Comparison of ENCODE assay signal across 19 cellular contexts in the genomic region with DNA sequence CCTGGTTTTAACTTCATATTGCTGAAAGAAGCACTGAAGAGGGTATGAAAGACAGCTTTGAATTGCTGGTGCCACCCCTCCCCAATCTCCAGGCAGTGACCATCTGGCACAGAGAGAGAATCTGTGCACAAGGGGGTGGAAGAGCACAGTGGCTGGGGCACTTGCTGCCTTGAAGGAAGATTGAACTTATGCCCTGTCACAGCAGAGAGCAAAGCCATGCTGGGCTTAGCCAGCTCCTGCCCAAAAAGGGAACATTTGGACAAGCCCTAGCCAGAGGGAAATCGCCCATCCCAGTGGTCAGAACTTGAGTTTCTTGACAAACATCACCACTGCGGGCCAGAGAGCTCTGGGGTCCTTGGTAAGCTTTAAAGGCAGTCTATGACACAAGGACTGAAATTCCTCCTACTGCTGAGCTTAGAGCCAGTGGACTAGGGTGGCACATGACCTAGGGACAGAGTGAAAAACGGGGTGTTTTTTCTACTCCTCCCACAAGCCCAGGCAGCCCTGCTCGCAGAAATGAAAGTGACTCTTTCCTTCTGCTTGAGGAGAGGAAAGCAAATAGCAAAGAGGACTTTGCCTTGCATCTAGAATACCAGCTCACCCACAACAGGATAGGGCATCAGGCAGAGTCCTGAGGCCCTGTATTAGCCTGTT.
DNase-seq lines count a peak whose midpoint lies in the region; ATAC-seq, FAIRE-seq and TF ChIP-seq lines count a peak whose summit lies in the region.
"Had no signal": no experiment of that assay in that cellular context is flagged by ENCODE, and none has a peak within 500 bp of the region (broad histone marks: within the 10 kb centered on the region; RNA-seq: fewer than 3 reads in every experiment).

No MANE protein-coding gene starts in this region.

- H3K4me1 ChIP-seq in H1 (replicated peaks in 1 of 4; ENCODE audit: control insufficient read depth in 3 of 4, insufficient read depth in 4 of 4, low read length in 3 of 4) (no peaks in the 10 kb centered on the region), small intestine (ENCODE audit: control insufficient read depth in 2 of 2, insufficient read depth in 1 of 2, low read depth in 1 of 2, low read length in 1 of 2) (no peaks in the 10 kb centered on the region), psoas muscle (no peaks in the 10 kb centered on the region)

- H3K27ac ChIP-seq in H1 (ENCODE audit: low read depth, low read length), result no peak overlapping the region
- no peak overlapping the region for H3K27ac ChIP-seq in small intestine (ENCODE audit: low read depth in 1 of 2, low read length in 1 of 2)
- H3K27ac ChIP-seq in psoas muscle, result no peak overlapping the region
- H3K27ac ChIP-seq: C4-2B, GM23248 had no signal

- intact Hi-C loops in Right ventricle myocardium superior (cut with DNase I) (no loop called here), Right ventricle myocardium inferior (cut with DNase I) (no loop called here), psoas muscle (cut with DNase I) (no loop called here)

- no peak overlapping the region for H3K18ac ChIP-seq in H1 (ENCODE audit: extremely low read depth, low read length)

- TF ChIP-seq POLR2A in H1 (IDR thresholded peaks at IDR 0.05; ENCODE audit: control extremely low read depth in 1 of 2, low read depth in 2 of 2, low read length in 2 of 2), result no peak

- FAIRE-seq in H1 (lab: Jason Lieb, UNC) (no peak), small intestine (lab: Jason Lieb, UNC) (no peak)
- FAIRE-seq: G401.6, GM19239 had no signal

- H3K4me3 ChIP-seq in H1 (ENCODE audit: extremely low read depth in 1 of 4, insufficient read depth in 2 of 4, low read depth in 3 of 4, low read length in 4 of 4), result no peak overlapping the region
- no peak overlapping the region for H3K4me3 ChIP-seq in small intestine (ENCODE audit: low read depth in 1 of 2, low read length in 2 of 2)
- H3K4me3 ChIP-seq in psoas muscle, result no peak overlapping the region
- H3K4me3 ChIP-seq: GM23248 had no signal

- ATAC-seq in Right ventricle myocardium superior (ENCODE audit: poor library complexity) (peak; percentile 52), Right ventricle myocardium inferior (no peak), psoas muscle (no peak)

- no peak for TF ChIP-seq EP300 in H1 (IDR thresholded peaks at IDR 0.05; ENCODE audit: borderline replicate concordance in 1 of 2, low read depth in 2 of 2, low read length in 2 of 2)

- H3K14ac ChIP-seq in H1 (ENCODE audit: insufficient read length), result no peak overlapping the region

- H4K91ac ChIP-seq in H1 (replicated peaks; ENCODE audit: insufficient read length, low read length), result no peak overlapping the region

- H3K9ac ChIP-seq in H1 (replicated peaks in 1 of 4; ENCODE audit: extremely low read depth in 1 of 4, low read depth in 3 of 4, low read length in 3 of 4), result no peak overlapping the region
- H3K9ac ChIP-seq: GM23248, SK-N-SH had no signal

- peak overlapping the region; percentile 44; the same call in 1 of the 2 replicates for H2AFZ ChIP-seq in H1 (ENCODE audit: low read length)
- H2AFZ ChIP-seq: GM23248 had no signal

- no peak overlapping the region for H4K8ac ChIP-seq in H1 (ENCODE audit: extremely low read depth, insufficient read depth, low read length)

- no peaks in the 10 kb centered on the region for H3K79me2 ChIP-seq in H1 (ENCODE audit: control insufficient read depth in 1 of 2, insufficient read depth in 2 of 2, low read length in 2 of 2)

- H2BK5ac ChIP-seq in H1 (ENCODE audit: low read depth, low read length), result no peak overlapping the region

- H3K36me3 ChIP-seq in H1 (ENCODE audit: control insufficient read depth in 2 of 4, insufficient read depth in 4 of 4, low read length in 3 of 4), result no peaks in the 10 kb centered on the region
- no peaks in the 10 kb centered on the region for H3K36me3 ChIP-seq in small intestine (ENCODE audit: control insufficient read depth in 2 of 2, insufficient read depth in 2 of 2, low read length in 2 of 2)
- no peaks in the 10 kb centered on the region for H3K36me3 ChIP-seq in psoas muscle (ENCODE audit: insufficient read depth in 1 of 2, low read depth in 1 of 2)

- peaks cover 0 to 1% of the 10 kb centered on the region in 2 experiments for H4K20me1 ChIP-seq in H1 (replicated peaks in 1 of 2; ENCODE audit: control insufficient read depth in 1 of 2, insufficient read depth in 2 of 2, low read length in 2 of 2)

- H3K27me3 ChIP-seq in H1 (replicated peaks in 1 of 4; ENCODE audit: control insufficient read depth in 3 of 4, extremely low read depth in 1 of 4, insufficient read depth in 3 of 4, low read length in 3 of 4) (no peaks in the 10 kb centered on the region), small intestine (ENCODE audit: control insufficient read depth in 2 of 2, insufficient read depth in 2 of 2, low read length in 2 of 2) (no peaks in the 10 kb centered on the region), psoas muscle (ENCODE audit: insufficient read depth in 3 of 3, low read length in 2 of 3) (no peaks in the 10 kb centered on the region)

- H3K4me2 ChIP-seq in H1 (ENCODE audit: insufficient read depth in 1 of 2, low read depth in 2 of 2, low read length in 2 of 2), result no peak overlapping the region
- H3K4me2 ChIP-seq: SK-N-SH had no signal

- 93% methylated on average over 4 of the region's 4 CpGs; no CpG with 5 or more reads in 1 of the 2 experiments for WGBS in H1 (ENCODE audit: extremely low coverage in 1 of 2, insufficient coverage in 1 of 2, insufficient read length in 1 of 2, insufficient replicate concordance in 2 of 2, low coverage in 1 of 2, low lambda C conversion rate in 2 of 2, missing lambda C conversion rate in 1 of 2), 2 experiments
- 28 to 50% (median 36%) methylated on average over 4 of the region's 4 CpGs for WGBS in small intestine, 3 donors
- 59 to 84% (median 78%) methylated on average over 4 of the region's 4 CpGs for WGBS in psoas muscle, 3 donors

- DNase-seq in Right ventricle myocardium superior (no peak), Right ventricle myocardium inferior (ENCODE audit: missing footprints) (no peak), NCI-H82 treated with DMSO at 0.1 percent for 48 hours (lab: John Stamatoyannopoulos, UW; ENCODE audit: unreplicated experiment) (peak; percentile 11), H1 (ENCODE audit: low read depth in 1 of 2, low spot score in 2 of 2) (no peak), small intestine (peak; percentile 57), NCI-H345 treated with DMSO at 0.1 percent for 48 hours (lab: John Stamatoyannopoulos, UW; ENCODE audit: unreplicated experiment) (no peak), psoas muscle (no peak)
- DNase-seq in activated CD4-positive, alpha-beta T cell treated with anti-CD3 and anti-CD28 coated beads for 1 hour, result no peak
- DNase-seq: COR-L47, DMS79 treated with DMSO at 0.1 percent for 48 hours, GM23248, KBM-7, NCI-H1092, NCI-H1694, NCI-H446, SK-N-SH had no signal

- no peak overlapping the region for H2BK12ac ChIP-seq in H1 (ENCODE audit: low read depth, low read length)

- TF ChIP-seq RAD21 in H1 (IDR thresholded peaks at IDR 0.05 in 1 of 2, conservative IDR thresholded peaks at IDR 0.05 in 1 of 2; ENCODE audit: low read depth in 2 of 2, low read length in 2 of 2), result no peak

- H4K5ac ChIP-seq in H1 (ENCODE audit: insufficient read length, low read depth, low read length), result no peak overlapping the region

- H2AK5ac ChIP-seq in H1 (ENCODE audit: low read depth, low read length), result no peak overlapping the region

- TF ChIP-seq CTCF in H1 (IDR thresholded peaks at IDR 0.05; ENCODE audit: control extremely low read depth in 1 of 3, insufficient read depth in 1 of 3, low read depth in 1 of 3, low read length in 3 of 3) (no peak), psoas muscle (IDR thresholded peaks at IDR 0.05) (no peak)

- H3K56ac ChIP-seq in H1 (replicated peaks; ENCODE audit: insufficient read length, low read depth, low read length), result no peak overlapping the region

- H3K9me3 ChIP-seq in H1 (ENCODE audit: insufficient read depth in 2 of 2, low read depth in 1 of 2, low read length in 1 of 2) (no peaks in the 10 kb centered on the region), small intestine (ENCODE audit: control insufficient read depth, low read depth) (no peaks in the 10 kb centered on the region), psoas muscle (peaks cover 12% of the 10 kb centered on the region)
- H3K9me3 ChIP-seq: SK-N-SH had no signal

- H3K23me2 ChIP-seq in H1 (ENCODE audit: low read depth, low read length), result no peaks in the 10 kb centered on the region

- no peak overlapping the region for H3K23ac ChIP-seq in H1 (ENCODE audit: insufficient read length)

- H3K4ac ChIP-seq in H1 (replicated peaks; ENCODE audit: insufficient read length, low read depth, low read length), result no peak overlapping the region

- H2BK20ac ChIP-seq in H1 (ENCODE audit: low read length), result no peak overlapping the region

- H2BK15ac ChIP-seq in H1 (ENCODE audit: low read length), result no peak overlapping the region

- CTCF ChIA-PET in H1 (lab: Charles Lee; ENCODE audit: partially characterized antibody), result no interaction called here

- H2BK120ac ChIP-seq in H1 (replicated peaks; ENCODE audit: low read depth, low read length), result no peak overlapping the region

- POLR2A ChIA-PET in H1 (lab: Charles Lee; ENCODE audit: partially characterized antibody), result no interaction called here

- no peaks in the 10 kb centered on the region for H3K79me1 ChIP-seq in H1 (ENCODE audit: low read depth, low read length)

TF ChIP-seq in H1, 55 proteins besides CTCF, POLR2A, EP300 and RAD21:
- no peak for TF ChIP-seq BACH1 (IDR thresholded peaks at IDR 0.05; ENCODE audit: low read length)
- no peak for TF ChIP-seq SP1 (IDR thresholded peaks at IDR 0.05; ENCODE audit: low read depth, low read length)
TF ChIP-seq in H1: peak in this region for 0.

Comparison
In these comparisons a context has a peak if more than half of its experiments do, and no peak if none do; other contexts are left out.
1. DNase-seq: peak in NCI-H82 treated with DMSO at 0.1 percent for 48 hours (single experiment) and small intestine (single experiment); none in Right ventricle myocardium superior (single experiment), Right ventricle myocardium inferior (single experiment), H1 (0 of 2), activated CD4-positive, alpha-beta T cell treated with anti-CD3 and anti-CD28 coated beads for 1 hour (single experiment), NCI-H345 treated with DMSO at 0.1 percent for 48 hours (single experiment) and psoas muscle (0 of 2).